1 cellular context compared by ENCODE assay signal in genomic region chr1:36924282-36924791, GRCh38.
TF ChIP-seq lines count a peak whose summit lies in the region.

No MANE protein-coding gene starts in this region.

TF ChIP-seq in K562, 482 proteins besides CTCF, POLR2A, EP300 and RAD21 (continued from another document):
- TF ChIP-seq ZNF511 (CRISPR knock-in tag; IDR thresholded peaks at IDR 0.05) (peak; percentile 87; the same call in 1 of the 2 replicates), AFF1 (IDR thresholded peaks at IDR 0.05; ENCODE audit: low read depth in 1 of 2, partially characterized antibody in 2 of 2) (peak in 1 of 2 experiments; percentile 88), REST (CRISPR knock-in tag; IDR thresholded peaks at IDR 0.05; ENCODE audit: low read depth) (peak; percentile 98), DMBX1 (CRISPR knock-in tag; IDR thresholded peaks at IDR 0.05; ENCODE audit: borderline replicate concordance) (peak; percentile 55; the same call in 1 of the 2 replicates), KDM1A (IDR thresholded peaks at IDR 0.05) (no peak), MAZ (CRISPR knock-in tag; conservative IDR thresholded peaks at IDR 0.05 in 1 of 2, IDR thresholded peaks at IDR 0.05 in 1 of 2) (peak in 1 of 2 experiments; percentile 77; a peak in 2 of 4 replicates), CREM (IDR thresholded peaks at IDR 0.05; ENCODE audit: low read depth) (peak; percentile 92), TAL1 (IDR thresholded peaks at IDR 0.05) (no peak), JUN (IDR thresholded peaks at IDR 0.05; ENCODE audit: borderline replicate concordance, low read depth, low read length) (no peak), JUN (CRISPR knock-in tag; IDR thresholded peaks at IDR 0.05; ENCODE audit: borderline replicate concordance) (peak; percentile 72; the same call in 1 of the 2 replicates), ZNF644 (tag; IDR thresholded peaks at IDR 0.05; ENCODE audit: low read depth) (peak; percentile 69; the same call in 1 of the 2 replicates), TEAD4 (IDR thresholded peaks at IDR 0.05; ENCODE audit: low read length) (no peak), TEAD4 (CRISPR knock-in tag; IDR thresholded peaks at IDR 0.05; ENCODE audit: borderline replicate concordance) (0 out of 2 replicates have a peak, but pooled peaks have one; percentile 45), MTF1 (CRISPR knock-in tag; IDR thresholded peaks at IDR 0.05; ENCODE audit: borderline replicate concordance) (no peak), NR4A1 (CRISPR knock-in tag; IDR thresholded peaks at IDR 0.05) (no peak), NR4A1 (tag; IDR thresholded peaks at IDR 0.05) (peak; percentile 58; the same call in 1 of the 2 replicates), CHAMP1 (IDR thresholded peaks at IDR 0.05) (peak; percentile 62; the same call in 1 of the 2 replicates), RNF2 (IDR thresholded peaks at IDR 0.05) (no peak), HDAC2 (IDR thresholded peaks at IDR 0.05) (0 out of 2 replicates have a peak, but pooled peaks have one; percentile 54), SRF (CRISPR knock-in tag; IDR thresholded peaks at IDR 0.05) (peak in 1 of 2 experiments; percentile 65; a peak in 1 of 4 replicates), ZNF232 (CRISPR knock-in tag; IDR thresholded peaks at IDR 0.05) (peak; percentile 61; the same call in 1 of the 2 replicates), NFRKB (IDR thresholded peaks at IDR 0.05; ENCODE audit: low read depth) (no peak), ZNF766 (CRISPR knock-in tag; conservative IDR thresholded peaks at IDR 0.05) (0 out of 2 replicates have a peak, but pooled peaks have one; percentile 61), ZNF197 (CRISPR knock-in tag; IDR thresholded peaks at IDR 0.05; ENCODE audit: low read depth) (0 out of 2 replicates have a peak, but pooled peaks have one; percentile 61), ZNF224 (CRISPR knock-in tag; IDR thresholded peaks at IDR 0.05) (0 out of 2 replicates have a peak, but pooled peaks have one; percentile 74), SMAD4 (CRISPR knock-in tag; conservative IDR thresholded peaks at IDR 0.05) (no peak), MEF2D (tag; conservative IDR thresholded peaks at IDR 0.05; ENCODE audit: low read depth) (no peak), DLX4 (CRISPR knock-in tag; IDR thresholded peaks at IDR 0.05) (no peak), TFAP4 (CRISPR knock-in tag; IDR thresholded peaks at IDR 0.05; ENCODE audit: borderline replicate concordance) (0 out of 2 replicates have a peak, but pooled peaks have one; percentile 22), CXXC5 (CRISPR knock-in tag; IDR thresholded peaks at IDR 0.05) (peak; percentile 72), NRF1 (conservative IDR thresholded peaks at IDR 0.05 in 1 of 2, IDR thresholded peaks at IDR 0.05 in 1 of 2) (no peak)
